1 cellular context compared by ENCODE assay signal in genomic region chr10:69446229-69446628, GRCh38.
TF ChIP-seq lines count a peak whose summit lies in the region.

No MANE protein-coding gene starts in this region.

TF ChIP-seq in HEK293, 187 proteins besides CTCF, POLR2A, EP300 and RAD21 (continued from another document):
- TF ChIP-seq ZSCAN4 (tag by site-specific recombination; IDR thresholded peaks at IDR 0.05) (no peak), ZNF362 (tag by site-specific recombination; IDR thresholded peaks at IDR 0.05) (peak; percentile 20; the same call in 1 of the 2 replicates), SP2 (tag by site-specific recombination; IDR thresholded peaks at IDR 0.05) (no peak)
